Comparison of ENCODE assay signal across 20 cellular contexts in genomic region chr5:6486074-6486473, GRCh38. TPM values are rescaled to one million over a fixed set of nuclear protein-coding genes. Genes with fewer than 3 reads are reported as not detected.
"Had no signal": no experiment of that assay in that cellular context is flagged by ENCODE, and none has a peak within 500 bp of the region (broad histone marks: within the 10 kb centered on the region; RNA-seq: fewer than 3 reads in every experiment).

No MANE protein-coding gene starts in this region.

- H3K4me3 ChIP-seq: heart left ventricle, mucosa of descending colon, pancreas, spleen had no signal

- H3K9me3 Mint-ChIP-seq: natural killer cell treated with Interleukin-12 subunit alpha and Interleukin-12 subunit beta and Interleukin-15 and Interleukin-18, amount 100 ng/mL, for 72 hours; type B pancreatic cell had no signal

- H3K4me1 ChIP-seq: pancreas had no signal

- H3K27ac Mint-ChIP-seq: natural killer cell treated with Interleukin-12 subunit alpha and Interleukin-12 subunit beta and Interleukin-15 and Interleukin-18, amount 100 ng/mL, for 72 hours; progenitor cell of endocrine pancreas; stimulated activated naive B cell treated with anti-CD40 and anti-IgM and Interleukin-4, amounts not matched to agents 10 μg/mL and 1 μg/mL and 100 μg/mL, for 72 hours; type B pancreatic cell had no signal

- ATAC-seq: esophagus mucosa; heart left ventricle; mucosa of descending colon; natural killer cell treated with Interleukin-12 subunit alpha and Interleukin-12 subunit beta and Interleukin-15 and Interleukin-18, amount 100 ng/mL, for 72 hours; pancreas; right cardiac atrium; stimulated activated naive B cell treated with anti-CD40 and anti-IgM and Interleukin-4, amounts not matched to agents 10 μg/mL and 1 μg/mL and 100 μg/mL, for 72 hours had no signal

- H3K27ac ChIP-seq: heart left ventricle, pancreas had no signal

- H3K4me3 Mint-ChIP-seq: natural killer cell treated with Interleukin-12 subunit alpha and Interleukin-12 subunit beta and Interleukin-15 and Interleukin-18, amount 100 ng/mL, for 72 hours; stimulated activated naive B cell treated with anti-CD40 and anti-IgM and Interleukin-4, amounts not matched to agents 10 μg/mL and 1 μg/mL and 100 μg/mL, for 72 hours; type B pancreatic cell had no signal

- H3K36me3 ChIP-seq: heart left ventricle, pancreas, spleen had no signal

- DNase-seq: cortex of kidney; effector memory CD4-positive, alpha-beta T cell; heart left ventricle; hippocampal formation; kidney glomerular epithelial cell; mucosa of descending colon; occipital lobe; pancreas; right cardiac atrium; spleen; stimulated activated CD4-positive, alpha-beta T cell treated with anti-CD3 and anti-CD28 coated beads, Interleukin-15, amount 100 ng/mL, for 24 hours; stimulated activated CD4-positive, alpha-beta T cell treated with anti-CD3 and anti-CD28 coated beads, Interleukin-1b, Interleukin-23, amount 100 ng/mL, for 48 hours; stimulated activated CD4-positive, alpha-beta T cell treated with anti-CD3 and anti-CD28 coated beads, Interleukin-4, amount 100 ng/mL, for 24 hours; stimulated activated naive B cell treated with anti-CD40 and anti-IgM and Interleukin-4, amounts not matched to agents 10 μg/mL and 1 μg/mL and 100 μg/mL, for 72 hours had no signal

- H3K9me3 ChIP-seq: heart left ventricle, mucosa of descending colon, pancreas, spleen had no signal

- H3K27me3 ChIP-seq: heart left ventricle, pancreas had no signal

- H3K36me3 Mint-ChIP-seq: natural killer cell treated with Interleukin-12 subunit alpha and Interleukin-12 subunit beta and Interleukin-15 and Interleukin-18, amount 100 ng/mL, for 72 hours; stimulated activated naive B cell treated with anti-CD40 and anti-IgM and Interleukin-4, amounts not matched to agents 10 μg/mL and 1 μg/mL and 100 μg/mL, for 72 hours; type B pancreatic cell had no signal

RNA-seq across cellular contexts. Expression of gene UBE2QL1, which starts 37.4 kb away (rescaled TPM):
- total RNA-seq: esophagus mucosa; fibroblast of lung; glomerular endothelial cell; natural killer cell treated with Interleukin-12 subunit alpha and Interleukin-12 subunit beta and Interleukin-15 and Interleukin-18, amount 100 ng/mL, for 72 hours had no signal
- polyA plus RNA-seq: fibroblast of lung had no signal
